ENCODE assay signal across 13 cellular contexts in the genomic region with DNA sequence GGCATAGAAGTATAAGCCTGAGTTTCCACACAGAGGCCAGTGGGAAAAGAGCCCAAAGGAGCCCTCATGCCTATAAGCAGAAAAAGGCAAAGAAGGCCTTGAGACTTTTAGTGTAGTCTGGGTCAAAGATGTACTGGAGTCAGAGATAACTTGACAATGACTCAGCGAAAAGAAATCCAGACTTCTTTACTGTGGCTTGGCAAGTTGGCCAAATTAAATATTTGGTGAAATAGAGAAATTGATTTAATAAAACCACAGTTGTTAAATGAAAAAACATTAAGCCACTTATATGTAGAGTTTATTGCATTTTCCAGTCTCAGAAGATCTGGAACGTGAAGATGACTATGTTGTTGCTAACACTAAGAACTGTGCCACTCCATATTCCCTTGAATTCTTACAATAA.
DNase-seq lines count a peak whose midpoint lies in the region; ATAC-seq and TF ChIP-seq lines count a peak whose summit lies in the region.
"Had no signal": no experiment of that assay in that cellular context is flagged by ENCODE, and none has a peak within 500 bp of the region (broad histone marks: within the 10 kb centered on the region; RNA-seq: fewer than 3 reads in every experiment).

No MANE protein-coding gene starts in this region.

- DNase-seq in HCEC 1CT (peak; percentile 79), adipocyte (ENCODE audit: low read depth) (peak; percentile 44), foreskin keratinocyte (peak; percentile 46 to 53), omental fat pad (ENCODE audit: low spot score) (no peak), cerebellar cortex (ENCODE audit: low spot score) (no peak), medulla oblongata (ENCODE audit: extremely low spot score) (no peak)
- DNase-seq in activated naive CD8-positive, alpha-beta T cell treated with anti-CD3 and anti-CD28 coated beads for 36 hours, result no peak
- DNase-seq: activated CD4-positive, alpha-beta T cell treated with anti-CD3 and anti-CD28 coated beads for 36 hours; BE2C; heart right ventricle; NCI-H524 treated with DMSO at 0.1 percent for 48 hours had no signal

- H3K4me1 ChIP-seq in ACC112 (ENCODE audit: control insufficient read depth, insufficient read depth, low read length, unreplicated experiment) (peaks cover 57% of the 10 kb centered on the region), adipocyte (ENCODE audit: control insufficient read depth, insufficient read depth, low read length) (peaks cover 42% of the 10 kb centered on the region), foreskin keratinocyte (peaks cover 15% of the 10 kb centered on the region)
- H3K4me1 ChIP-seq: BE2C had no signal

- H3K9me3 Mint-ChIP-seq in activated naive CD8-positive, alpha-beta T cell treated with anti-CD3 and anti-CD28 coated beads for 36 hours, result no peaks in the 10 kb centered on the region

- H3K27me3 ChIP-seq in ACC112 (ENCODE audit: insufficient read depth, low read length) (no peaks in the 10 kb centered on the region), adipocyte (replicated peaks; ENCODE audit: control insufficient read depth, insufficient read depth, low read length) (no peaks in the 10 kb centered on the region), foreskin keratinocyte (no peaks in the 10 kb centered on the region)
- H3K27me3 ChIP-seq: BE2C, heart right ventricle had no signal

- no peak overlapping the region for H3K4me3 Mint-ChIP-seq in activated naive CD8-positive, alpha-beta T cell treated with anti-CD3 and anti-CD28 coated beads for 36 hours
- H3K4me3 Mint-ChIP-seq: activated CD4-positive, alpha-beta T cell treated with anti-CD3 and anti-CD28 coated beads for 36 hours; memory B cell had no signal

- H3K27ac ChIP-seq in ACC112 (ENCODE audit: low read depth, low read length), result peak overlapping the region; percentile 76
- no peak overlapping the region for H3K27ac ChIP-seq in foreskin keratinocyte
- H3K27ac ChIP-seq: heart right ventricle had no signal

- H3K4me1 Mint-ChIP-seq in activated naive CD8-positive, alpha-beta T cell treated with anti-CD3 and anti-CD28 coated beads for 36 hours, result peaks cover 4% of the 10 kb centered on the region

- H3K27me3 Mint-ChIP-seq in activated naive CD8-positive, alpha-beta T cell treated with anti-CD3 and anti-CD28 coated beads for 36 hours, result peaks cover 12% of the 10 kb centered on the region

- H3K9me3 ChIP-seq in adipocyte (ENCODE audit: control insufficient read depth, low read length), result no peaks in the 10 kb centered on the region
- H3K9me3 ChIP-seq: BE2C, heart right ventricle had no signal

- H3K27ac Mint-ChIP-seq in activated naive CD8-positive, alpha-beta T cell treated with anti-CD3 and anti-CD28 coated beads for 36 hours, result no peak overlapping the region
- H3K27ac Mint-ChIP-seq: activated CD4-positive, alpha-beta T cell treated with anti-CD3 and anti-CD28 coated beads for 36 hours; memory B cell had no signal

- ATAC-seq in foreskin keratinocyte (peak; percentile 59), omental fat pad (ENCODE audit: low FRiP score) (no peak)
- ATAC-seq: activated CD4-positive, alpha-beta T cell treated with anti-CD3 and anti-CD28 coated beads for 36 hours; heart right ventricle had no signal

- H3K79me2 ChIP-seq in ACC112 (ENCODE audit: control insufficient read depth, insufficient read depth, low read length, unreplicated experiment), result no peaks in the 10 kb centered on the region

- no peak overlapping the region for H3K9ac ChIP-seq in adipocyte (ENCODE audit: low read length)

- H2AFZ ChIP-seq in ACC112 (ENCODE audit: low read length, unreplicated experiment), result no peak overlapping the region

- H3K36me3 ChIP-seq in ACC112 (ENCODE audit: insufficient read depth, low read length) (no peaks in the 10 kb centered on the region), adipocyte (ENCODE audit: control insufficient read depth, insufficient read depth, low read length, severe bottlenecking) (no peaks in the 10 kb centered on the region)
- H3K36me3 ChIP-seq: BE2C, heart right ventricle had no signal

- no peaks in the 10 kb centered on the region for H3K36me3 Mint-ChIP-seq in activated naive CD8-positive, alpha-beta T cell treated with anti-CD3 and anti-CD28 coated beads for 36 hours
- H3K36me3 Mint-ChIP-seq: memory B cell had no signal

- TF ChIP-seq CTCF in foreskin keratinocyte (conservative IDR thresholded peaks at IDR 0.05) (no peak), omental fat pad (IDR thresholded peaks at IDR 0.05) (no peak)

- H3K4me3 ChIP-seq in ACC112 (ENCODE audit: low read depth, low read length), result no peak overlapping the region
- H3K4me3 ChIP-seq in adipocyte (ENCODE audit: low read length), result no peak overlapping the region
- H3K4me3 ChIP-seq: heart right ventricle had no signal

Comparison
In these comparisons a context has a peak if more than half of its experiments do, and no peak if none do; other contexts are left out.
1. DNase-seq: peak in HCEC 1CT (single experiment), adipocyte (single experiment) and foreskin keratinocyte (2 of 2); none in omental fat pad (single experiment), activated naive CD8-positive, alpha-beta T cell treated with anti-CD3 and anti-CD28 coated beads for 36 hours (single experiment), cerebellar cortex (single experiment) and medulla oblongata (single experiment).